16 cellular contexts compared by ENCODE assay signal in genomic region chr14:103742499-103743255, GRCh38. TPM values are rescaled to one million over a fixed set of nuclear protein-coding genes. Genes with fewer than 3 reads are reported as not detected.
DNase-seq lines count a peak whose midpoint lies in the region; ATAC-seq and TF ChIP-seq lines count a peak whose summit lies in the region.
"Had no signal": no experiment of that assay in that cellular context is flagged by ENCODE, and none has a peak within 500 bp of the region (broad histone marks: within the 10 kb centered on the region; RNA-seq: fewer than 3 reads in every experiment).

No MANE protein-coding gene starts in this region.

- H3K79me2 ChIP-seq in GM23338 (replicated peaks; ENCODE audit: insufficient read depth), result no peaks in the 10 kb centered on the region

- 0 out of 2 replicates have a peak overlapping the region, but pooled peaks have one; percentile 45 for H3K27ac ChIP-seq in GM23338 (ENCODE audit: low read depth)
- H3K27ac ChIP-seq in gastroesophageal sphincter, result peak overlapping the region in 3 of 4 donors; percentile 43 to 67 (median 46)
- no peak overlapping the region for H3K27ac ChIP-seq in body of pancreas
- H3K27ac ChIP-seq: SJCRH30 had no signal

- no peak for TF ChIP-seq EP300 in gastroesophageal sphincter (IDR thresholded peaks at IDR 0.05)

- intact Hi-C loops in sciatic nerve (cut with DNase I) (no loop called here), body of pancreas (cut with DNase I) (no loop called here)

- no peaks in the 10 kb centered on the region for H4K20me1 ChIP-seq in GM23338 (replicated peaks; ENCODE audit: insufficient read depth)

- H3K36me3 ChIP-seq in GM23338 (ENCODE audit: insufficient read depth) (no peaks in the 10 kb centered on the region), gastroesophageal sphincter (peaks cover 0 to 80% of the 10 kb centered on the region in 2 donors), body of pancreas (replicated peaks in 1 of 2; ENCODE audit: insufficient read depth in 1 of 2, low read depth in 2 of 2) (peaks cover 0 to 24% of the 10 kb centered on the region in 2 donors)
- H3K36me3 ChIP-seq: SJCRH30 had no signal

- no peak overlapping the region for H3K4me2 ChIP-seq in GM23338

- H3K27me3 ChIP-seq in GM23338 (ENCODE audit: insufficient read depth), result no peaks in the 10 kb centered on the region
- H3K27me3 ChIP-seq in gastroesophageal sphincter, result no peaks in the 10 kb centered on the region
- no peaks in the 10 kb centered on the region for H3K27me3 ChIP-seq in body of pancreas
- H3K27me3 ChIP-seq: SJCRH30 had no signal

- no peak overlapping the region; the same call in 1 of the 2 replicates for H3K27ac Mint-ChIP-seq in GM23338
- peak overlapping the region; percentile 50 for H3K27ac Mint-ChIP-seq in activated T-helper 17 cell treated with anti-CD3 and anti-CD28 coated beads, Interleukin-2, amount 50 U/mL, for 72 hours
- H3K27ac Mint-ChIP-seq: B cell; CD8-positive, alpha-beta T cell had no signal

- no peaks in the 10 kb centered on the region for H3K9me3 Mint-ChIP-seq in GM23338
- no peaks in the 10 kb centered on the region for H3K9me3 Mint-ChIP-seq in activated T-helper 17 cell treated with anti-CD3 and anti-CD28 coated beads, Interleukin-2, amount 50 U/mL, for 72 hours
- H3K9me3 Mint-ChIP-seq: CD8-positive, alpha-beta T cell; IgD-negative memory B cell had no signal

- no peaks in the 10 kb centered on the region for H3F3A ChIP-seq in GM23338 (replicated peaks; ENCODE audit: low read depth)

- DNase-seq in GM23338 (ENCODE audit: low spot score), result no peak
- peak; percentile 45 for DNase-seq in sciatic nerve (ENCODE audit: low spot score)
- no peak for DNase-seq in GF-D8 (lab: John Stamatoyannopoulos, UW)
- DNase-seq in activated naive CD4-positive, alpha-beta T cell (lab: John Stamatoyannopoulos, UW), result no peak
- no peak for DNase-seq in body of pancreas
- DNase-seq: ACHN; CD8-positive, alpha-beta T cell; NCI-H1417 treated with DMSO at 0.1 percent for 48 hours; NCI-H2029 treated with DMSO at 0.1 percent for 48 hours; NCI-H524; RPMI8226; SJCRH30 had no signal

- H3K4me1 ChIP-seq in GM23338 (ENCODE audit: insufficient read depth) (no peaks in the 10 kb centered on the region), gastroesophageal sphincter (peaks cover 0 to 25% (median 0%) of the 10 kb centered on the region in 3 donors), body of pancreas (no peaks in the 10 kb centered on the region)
- H3K4me1 ChIP-seq: SJCRH30 had no signal

- no peaks in the 10 kb centered on the region for H3K9me2 ChIP-seq in GM23338 (ENCODE audit: insufficient read depth)

- H3K4me3 ChIP-seq in GM23338, result no peak overlapping the region
- no peak overlapping the region for H3K4me3 ChIP-seq in gastroesophageal sphincter
- no peak overlapping the region for H3K4me3 ChIP-seq in body of pancreas
- H3K4me3 ChIP-seq: SJCRH30 had no signal

- TF ChIP-seq CTCF in GM23338 (conservative IDR thresholded peaks at IDR 0.05; ENCODE audit: low read depth in 2 of 2) (no peak), gastroesophageal sphincter (IDR thresholded peaks at IDR 0.05) (no peak), body of pancreas (IDR thresholded peaks at IDR 0.05) (no peak)

- TF ChIP-seq POLR2A in gastroesophageal sphincter (IDR thresholded peaks at IDR 0.05) (no peak), body of pancreas (IDR thresholded peaks at IDR 0.05) (no peak)

- peaks cover 36% of the 10 kb centered on the region for H3K4me1 Mint-ChIP-seq in GM23338
- no peaks in the 10 kb centered on the region for H3K4me1 Mint-ChIP-seq in activated T-helper 17 cell treated with anti-CD3 and anti-CD28 coated beads, Interleukin-2, amount 50 U/mL, for 72 hours
- H3K4me1 Mint-ChIP-seq: B cell had no signal

- H3K9me3 ChIP-seq in gastroesophageal sphincter (no peaks in the 10 kb centered on the region), body of pancreas (no peaks in the 10 kb centered on the region)
- H3K9me3 ChIP-seq: SJCRH30 had no signal

- H3K27me3 Mint-ChIP-seq in GM23338 (ENCODE audit: insufficient read depth, low read depth, poor library complexity), result peaks cover 15% of the 10 kb centered on the region
- no peaks in the 10 kb centered on the region for H3K27me3 Mint-ChIP-seq in activated T-helper 17 cell treated with anti-CD3 and anti-CD28 coated beads, Interleukin-2, amount 50 U/mL, for 72 hours
- H3K27me3 Mint-ChIP-seq: B cell, IgD-negative memory B cell had no signal

- H3K4me3 Mint-ChIP-seq in GM23338, result no peak overlapping the region
- H3K4me3 Mint-ChIP-seq in activated T-helper 17 cell treated with anti-CD3 and anti-CD28 coated beads, Interleukin-2, amount 50 U/mL, for 72 hours, result no peak overlapping the region
- H3K4me3 Mint-ChIP-seq: B cell; CD8-positive, alpha-beta T cell; IgD-negative memory B cell had no signal

- peaks cover 17% of the 10 kb centered on the region for H3K36me3 Mint-ChIP-seq in GM23338 (ENCODE audit: low read depth)
- peaks cover 17% of the 10 kb centered on the region for H3K36me3 Mint-ChIP-seq in activated T-helper 17 cell treated with anti-CD3 and anti-CD28 coated beads, Interleukin-2, amount 50 U/mL, for 72 hours (ENCODE audit: low read depth)

- 73% methylated on average over 9 of the region's 14 CpGs; no CpG with 5 or more reads in 1 of the 2 donors for WGBS in gastroesophageal sphincter (ENCODE audit: low coverage in 1 of 2), 2 donors
- WGBS in body of pancreas, 2 donors, result 90 to 91% methylated on average over 11 to 14 of the region's 14 CpGs

- H2AFZ ChIP-seq in GM23338, result no peak overlapping the region

- ATAC-seq in GM23338 (peak; percentile 24), gastroesophageal sphincter (no peak), sciatic nerve (peak; percentile 44), body of pancreas (no peak)
- ATAC-seq in activated T-helper 17 cell treated with anti-CD3 and anti-CD28 coated beads, Interleukin-2, amount 50 U/mL, for 72 hours (replicated peaks), result no peak
- ATAC-seq: CD8-positive, alpha-beta T cell had no signal

TF ChIP-seq in GM23338, 12 proteins besides CTCF, POLR2A, EP300 and RAD21 (continues in another document):
- TF ChIP-seq CREB1 (CRISPR knock-in tag; IDR thresholded peaks at IDR 0.05; ENCODE audit: low read depth) (no peak), STAT1 (IDR thresholded peaks at IDR 0.05; ENCODE audit: unreplicated experiment) (no peak), EZH2phosphoT487 (IDR thresholded peaks at IDR 0.05; ENCODE audit: unreplicated experiment) (no peak), POLR2AphosphoS5 (IDR thresholded peaks at IDR 0.05; ENCODE audit: low read depth) (no peak)

RNA-seq across cellular contexts. Expression of gene ZFYVE21, which starts 27.1 kb away (rescaled TPM):
- 89.6 and 116 TPM in 2 replicates for total RNA-seq in GM23338 (2014; rRNA removed; shearing (Covaris generic))
- polyA plus RNA-seq in GM23338 (2016; fragmentation: Nextera tagmentation; extraction: Ambion mirVana), result 79.4 and 88.0 TPM in 2 replicates
- total RNA-seq in activated T-helper 17 cell treated with anti-CD3 and anti-CD28 coated beads, Interleukin-2, amount 50 U/mL, for 72 hours, result 10 to 100 TPM; 18.2 to 20.6 TPM
- total RNA-seq in gastroesophageal sphincter (100 to 1,000 TPM; 128 to 268 (median 205) TPM), sciatic nerve (86.6 TPM), body of pancreas (10 to 100 TPM; 32.9 to 82.4 TPM)

RNA-seq across cellular contexts. Expression of gene XRCC3, which starts 27.4 kb away (rescaled TPM):
- 52.2 and 72.9 TPM in 2 replicates for total RNA-seq in GM23338 (2014; rRNA removed; shearing (Covaris generic))
- polyA plus RNA-seq in GM23338 (2016; fragmentation: Nextera tagmentation; extraction: Ambion mirVana), result 16.6 and 20.4 TPM in 2 replicates
- total RNA-seq in activated T-helper 17 cell treated with anti-CD3 and anti-CD28 coated beads, Interleukin-2, amount 50 U/mL, for 72 hours, result 10 to 100 TPM; 36.4 to 62.4 TPM
- total RNA-seq in gastroesophageal sphincter (1 to 10 TPM; 1.2 to 7.8 (median 3.6) TPM), sciatic nerve (4.6 TPM), body of pancreas (1 to 10 TPM; 3.9 to 5.6 TPM)

Comparison
In these comparisons a context has a peak if more than half of its experiments do, and no peak if none do; other contexts are left out.
1. ATAC-seq: peak in GM23338 (single experiment) and sciatic nerve (single experiment); none in activated T-helper 17 cell treated with anti-CD3 and anti-CD28 coated beads, Interleukin-2, amount 50 U/mL, for 72 hours (single experiment), gastroesophageal sphincter (single experiment) and body of pancreas (single experiment).
2. H3K27ac ChIP-seq: peak in GM23338 (single experiment) and gastroesophageal sphincter (3 of 4); none in body of pancreas (0 of 4).